In genomic region chr17:38671939-38672720, GRCh38 we compare ENCODE assay signal across 12 cellular contexts. TPM values are rescaled to one million over a fixed set of nuclear protein-coding genes. Genes with fewer than 3 reads are reported as not detected.
DNase-seq lines count a peak whose midpoint lies in the region; ATAC-seq, FAIRE-seq and TF ChIP-seq lines count a peak whose summit lies in the region.
"Had no signal": no experiment of that assay in that cellular context is flagged by ENCODE, and none has a peak within 500 bp of the region (broad histone marks: within the 10 kb centered on the region; RNA-seq: fewer than 3 reads in every experiment).

No MANE protein-coding gene starts in this region.

- H3K18ac ChIP-seq in mesendoderm (ENCODE audit: low read length), result no peak overlapping the region

- H3K4me1 ChIP-seq in CD4-positive, alpha-beta memory T cell (ENCODE audit: insufficient read depth, low read length), result peaks cover 9% of the 10 kb centered on the region
- peaks cover 16% of the 10 kb centered on the region for H3K4me1 ChIP-seq in HEK293 (ENCODE audit: control insufficient read depth, insufficient read depth, low read length)
- peaks cover 30% of the 10 kb centered on the region for H3K4me1 ChIP-seq in GM12878 (ENCODE audit: control insufficient read depth, insufficient read depth, low read length)
- H3K4me1 ChIP-seq in mesendoderm (ENCODE audit: control insufficient read depth, low read depth, low read length), result peaks cover 4% of the 10 kb centered on the region

- peak overlapping the region; percentile 46 for H3K56ac ChIP-seq in mesendoderm (ENCODE audit: low read length)

- TF ChIP-seq EP300 in GM12878 (IDR thresholded peaks at IDR 0.05; ENCODE audit: borderline replicate concordance in 1 of 2, control insufficient read depth in 1 of 2, low read depth in 2 of 2, low read length in 2 of 2), result no peak

- no peak for ATAC-seq in GM12878
- ATAC-seq in HG02852 (IDR thresholded peaks at IDR 0.05; ENCODE audit: unreplicated experiment), result no peak

- peaks cover 34 to 54% of the 10 kb centered on the region in 2 donors for H3K27me3 Mint-ChIP-seq in CD4-positive, alpha-beta memory T cell

- no peaks in the 10 kb centered on the region for H3K79me1 ChIP-seq in mesendoderm (ENCODE audit: low read length)

- no peak overlapping the region for H2BK15ac ChIP-seq in mesendoderm (replicated peaks; ENCODE audit: low read depth)

- POLR2A ChIA-PET in CD4-positive, alpha-beta memory T cell (lab: Charles Lee; ENCODE audit: partially characterized antibody), result no interaction called here
- POLR2A ChIA-PET in HEK293 (lab: Yijun Ruan, JAX), result interaction anchor here (0.5 kb wide), 1 partner anchor 63 kb away, joined by 3 read pairs; no protein-coding TSS in a partner anchor
- POLR2A ChIA-PET in GM12878 (lab: Charles Lee), result interaction anchor here (1.0 to 1.1 kb wide), 2 partner anchors 25 to 35 kb away, joined by 3 to 4 read pairs; no protein-coding TSS in a partner anchor

- no peaks in the 10 kb centered on the region for H3K9me3 ChIP-seq in CD4-positive, alpha-beta memory T cell (ENCODE audit: control insufficient read depth in 1 of 2, low read length in 2 of 2)
- H3K9me3 ChIP-seq in HEK293 (ENCODE audit: control insufficient read depth, insufficient read depth, low read depth, low read length) (no peaks in the 10 kb centered on the region), GM12878 (replicated peaks; ENCODE audit: control insufficient read depth, insufficient read depth, low read length) (no peaks in the 10 kb centered on the region)

- SMC1A ChIA-PET in GM12878 (lab: Charles Lee; ENCODE audit: uncharacterized antibody, unreplicated experiment), result interaction anchor here (0.9 to 1.6 kb wide), 6 partner anchors 10 to 323 kb away, joined by 3 to 5 read pairs (median 4); no protein-coding TSS in a partner anchor

- TF ChIP-seq RAD21 in GM12878 (IDR thresholded peaks at IDR 0.05; ENCODE audit: insufficient read depth, low read depth, low read length), result no peak

- in situ Hi-C loops in GM12878 (cut with MboI), result no loop called here

- H3K4me3 Mint-ChIP-seq in CD4-positive, alpha-beta memory T cell, result peak overlapping the region in 5 of 8 donors; percentile 1 to 67 (median 52)

- no peak overlapping the region for H3K27ac ChIP-seq in CD4-positive, alpha-beta memory T cell (ENCODE audit: low read depth, low read length)
- H3K27ac ChIP-seq in HEK293 (ENCODE audit: extremely low read depth, low read depth, low read length) (no peak overlapping the region), GM12878 (ENCODE audit: control insufficient read depth, insufficient read depth) (no peak overlapping the region), mesendoderm (ENCODE audit: low read depth, low read length) (no peak overlapping the region)

- 85% methylated on average over 12 of the region's 12 CpGs for WGBS in GM12878 (ENCODE audit: insufficient coverage, insufficient replicate concordance, low lambda C conversion rate, missing lambda C conversion rate)
- no CpG with 5 or more reads among the region's 12 CpGs for WGBS in mesendoderm (ENCODE audit: extremely low coverage, insufficient coverage, low lambda C conversion rate)

- H3K9ac ChIP-seq in GM12878 (ENCODE audit: control insufficient read depth, insufficient read depth, low read length) (no peak overlapping the region), mesendoderm (ENCODE audit: low read length) (peak overlapping the region; percentile 31)

- peak overlapping the region; percentile 38; the same call in 1 of the 2 replicates for H3K4me2 ChIP-seq in GM12878 (ENCODE audit: control insufficient read depth, insufficient read depth)
- peak overlapping the region; percentile 42 for H3K4me2 ChIP-seq in mesendoderm (ENCODE audit: low read length)

- intact Hi-C loops in CD4-positive, alpha-beta memory T cell (cut with micrococcal nuclease), result no loop called here
- intact Hi-C loops in GM12878 (cut with micrococcal nuclease; ENCODE audit: unreplicated experiment), result loop anchor here (10.0 kb wide), 3 partner anchors 133 to 317 kb away; partner anchors contain the start of gene SOCS7

- H3K79me2 ChIP-seq in GM12878 (ENCODE audit: control insufficient read depth, insufficient read depth, low read length) (peaks cover 2% of the 10 kb centered on the region; the same call in 1 of the 2 replicates), mesendoderm (ENCODE audit: control insufficient read depth, insufficient read depth, low read length) (no peaks in the 10 kb centered on the region)

- H2AFZ ChIP-seq in GM12878 (ENCODE audit: control insufficient read depth, low read depth, low read length), result no peak overlapping the region

- H3K4me3 ChIP-seq in CD4-positive, alpha-beta memory T cell (ENCODE audit: low read length in 2 of 2), result no peak overlapping the region
- H3K4me3 ChIP-seq in HEK293 (ENCODE audit: low read depth, low read length), result no peak overlapping the region
- H3K4me3 ChIP-seq in GM12878, result no peak overlapping the region
- H3K4me3 ChIP-seq in mesendoderm (ENCODE audit: low read length), result no peak overlapping the region

- H4K20me1 ChIP-seq in GM12878 (ENCODE audit: control insufficient read depth, insufficient read depth), result peaks cover 4% of the 10 kb centered on the region; the same call in 1 of the 2 replicates

- no peak overlapping the region for H2BK5ac ChIP-seq in mesendoderm (ENCODE audit: low read length)

- no peaks in the 10 kb centered on the region for H3K9me3 Mint-ChIP-seq in CD4-positive, alpha-beta memory T cell

- H2AK5ac ChIP-seq in mesendoderm (ENCODE audit: low read length), result no peak overlapping the region

- no peak for DNase-seq in CD4-positive, alpha-beta memory T cell
- DNase-seq in GM12878 (ENCODE audit: low read depth, low spot score), result no peak
- peak; percentile 63 for DNase-seq in mesendoderm
- no peak for DNase-seq in amniotic stem cell (lab: John Stamatoyannopoulos, UW)
- DNase-seq in SKM-1 treated with dmso at 0.1 percent for 144 hours (lab: John Stamatoyannopoulos, UW; ENCODE audit: unreplicated experiment), result no peak
- DNase-seq in NCI-H2227 treated with DMSO at 0.1 percent for 48 hours (lab: John Stamatoyannopoulos, UW), result no peak
- DNase-seq: hippocampal formation, NCI-H2171 treated with DMSO at 0.1 percent for 48 hours had no signal

- H3K27ac Mint-ChIP-seq in CD4-positive, alpha-beta memory T cell, result peak overlapping the region in 1 of 7 donors; percentile 5

- no peak overlapping the region for H3K23ac ChIP-seq in mesendoderm (ENCODE audit: low read length)

- peaks cover 24% of the 10 kb centered on the region for H3K27me3 ChIP-seq in CD4-positive, alpha-beta memory T cell (ENCODE audit: insufficient read depth, low read length)
- peaks cover 11 to 15% of the 10 kb centered on the region in 2 experiments; a peak in 3 of 4 replicates for H3K27me3 ChIP-seq in GM12878 (replicated peaks in 1 of 2; ENCODE audit: control insufficient read depth in 2 of 2, insufficient read depth in 2 of 2, low read length in 1 of 2)
- peaks cover 47% of the 10 kb centered on the region for H3K27me3 ChIP-seq in mesendoderm (ENCODE audit: insufficient read depth, low read length, poor library complexity)

- no peaks in the 10 kb centered on the region for H3K36me3 ChIP-seq in CD4-positive, alpha-beta memory T cell (ENCODE audit: insufficient read depth, low read length)
- H3K36me3 ChIP-seq in HEK293 (ENCODE audit: control insufficient read depth in 2 of 2, insufficient read depth in 1 of 2, low read length in 2 of 2) (no peaks in the 10 kb centered on the region), GM12878 (ENCODE audit: control insufficient read depth in 2 of 2, insufficient read depth in 2 of 2, low read length in 1 of 2) (no peaks in the 10 kb centered on the region), mesendoderm (ENCODE audit: control insufficient read depth, insufficient read depth, low read length) (no peaks in the 10 kb centered on the region)

- RAD21 ChIA-PET in GM12878 (lab: Charles Lee; ENCODE audit: unreplicated experiment), result interaction anchor here (0.9 to 2.4 kb wide), 7 partner anchors 9 to 114 kb away, joined by 3 to 11 read pairs (median 4); no protein-coding TSS in a partner anchor

- H2BK120ac ChIP-seq in mesendoderm (ENCODE audit: low read depth, low read length), result no peak overlapping the region

- FAIRE-seq in GM12878 (lab: Jason Lieb, UNC), result no peak
- FAIRE-seq: D721Med, endometrium had no signal

- H3K4ac ChIP-seq in mesendoderm (ENCODE audit: low read depth, low read length), result no peak overlapping the region

- TF ChIP-seq CTCF in HEK293 (tag by site-specific recombination; IDR thresholded peaks at IDR 0.05) (no peak; the same call in 1 of the 2 replicates), GM12878 (IDR thresholded peaks at IDR 0.05 in 2 of 3, conservative IDR thresholded peaks at IDR 0.05 in 1 of 3; ENCODE audit: control insufficient read depth in 2 of 3, extremely low read depth in 1 of 3, insufficient read depth in 1 of 3, low read depth in 3 of 3, low read length in 3 of 3) (no peak; a peak in 1 of 6 replicates)

- H3K36me3 Mint-ChIP-seq in CD4-positive, alpha-beta memory T cell, result no peaks in the 10 kb centered on the region

- CTCF ChIA-PET in CD4-positive, alpha-beta memory T cell (lab: Charles Lee; ENCODE audit: partially characterized antibody), result interaction anchor here (1.2 to 1.6 kb wide), 2 partner anchors 9 to 114 kb away, joined by 5 read pairs; no protein-coding TSS in a partner anchor
- CTCF ChIA-PET in HEK293 (lab: Yijun Ruan, JAX) (interaction anchor here (0.5 to 11.9 kb wide), 6 partner anchors 9 to 797 kb away, joined by 3 to 128 read pairs (median 4); no protein-coding TSS in a partner anchor), GM12878 (lab: Yijun Ruan, JAX) (interaction anchor here (1.1 to 14.9 kb wide), 4 partner anchors 29 to 116 kb away, joined by 5 to 492 read pairs (median 46); no protein-coding TSS in a partner anchor)

- no TSS peak for BruUV-seq in GM12878 (replicated peaks; lab: Mats Ljungman, UMichigan)

- no peak overlapping the region for H4K5ac ChIP-seq in mesendoderm (ENCODE audit: low read length)

- H3K4me1 Mint-ChIP-seq in CD4-positive, alpha-beta memory T cell, result peaks cover 5 to 28% (median 11%) of the 10 kb centered on the region in 4 donors

- H4K8ac ChIP-seq in mesendoderm (ENCODE audit: low read depth, low read length), result no peak overlapping the region

- TF ChIP-seq POLR2A in GM12878 (IDR thresholded peaks at IDR 0.05; ENCODE audit: low read depth, low read length), result no peak

RNA-seq across cellular contexts. Expression of gene EPOP, which starts 2.6 kb away (rescaled TPM):
- total RNA-seq in CD4-positive, alpha-beta memory T cell, result under 1 TPM; 0.09 to 0.25 TPM
- not detected for polyA plus RNA-seq in CD4-positive, alpha-beta memory T cell
- total RNA-seq in GM12878 (2013; cell fraction: nucleolus; rRNA removed), result 2.3 and 2.9 TPM in 2 replicates
- total RNA-seq in GM12878 (2014; rRNA removed) (4.8 and 5.0 TPM in 2 replicates), GM12878 (2014; rRNA removed; fragmentation: Illumina TruSeq; extraction: Trizol) (3.3 and 3.6 TPM in 2 replicates), GM12878 (2021) (9.0 and 9.7 TPM in 2 replicates)
- 1.6 TPM for polyA plus RNA-seq in GM12878 (2011; ENCODE audit: low read depth)
- polyA plus RNA-seq in GM12878 (2011; rRNA removed) (7.7 and 8.2 TPM in 2 replicates), GM12878 (2014; fragmentation: Illumina TruSeq; extraction: Trizol) (3.9 and 4.0 TPM in 2 replicates), GM12878 (2014; fragmentation: Nextera tagmentation; extraction: Ambion mirVana) (1 to 10 TPM in 1 of 2 experiments, under 1 TPM in 1; 0.53 to 1.4 TPM), GM12878 (2014; rRNA removed) (5.9 and 6.3 TPM in 2 replicates), GM12878 (2016; fragmentation: Nextera tagmentation; extraction: Ambion mirVana) (1 to 10 TPM; 1.6 to 2.2 TPM)
- 8.4 and 11.0 TPM in 2 replicates for polyA plus RNA-seq in GM12878 (2011; cell fraction: cytosol; rRNA removed)
- 6.4 and 8.4 TPM in 2 replicates for polyA plus RNA-seq in GM12878 (2011; cell fraction: nucleus; rRNA removed)
- 5.3 and 5.8 TPM in 2 replicates for polyA plus RNA-seq in GM12878 (2012)
- 5.6 and 8.5 TPM in 2 replicates for polyA minus RNA-seq in GM12878 (2011; rRNA and poly(A)+ RNA removed)
- 5.2 and 7.2 TPM in 2 replicates for polyA minus RNA-seq in GM12878 (2011; cell fraction: cytosol; rRNA and poly(A)+ RNA removed)
- 3.0 and 4.8 TPM in 2 replicates for polyA minus RNA-seq in GM12878 (2011; cell fraction: nucleus; rRNA and poly(A)+ RNA removed)
- 1.3 TPM for polyA plus RNA-seq in mesendoderm (2013, experiment 1 of 2)
- polyA plus RNA-seq in mesendoderm (2013, experiment 2 of 2), result 1.3 TPM

RNA-seq across cellular contexts. Expression of gene MLLT6, which starts 32.9 kb away (rescaled TPM):
- 100 to 1,000 TPM; 493 to 505 TPM for total RNA-seq in CD4-positive, alpha-beta memory T cell
- polyA plus RNA-seq in CD4-positive, alpha-beta memory T cell, result 10 to 100 TPM in 1 of 2 donors, 1 to 10 TPM in 1; 3.0 to 14.1 TPM
- total RNA-seq in GM12878 (2013; cell fraction: nucleolus; rRNA removed), result 281 and 323 TPM in 2 replicates
- total RNA-seq in GM12878 (2014; rRNA removed) (44.2 and 46.0 TPM in 2 replicates), GM12878 (2014; rRNA removed; fragmentation: Illumina TruSeq; extraction: Trizol) (29.0 and 31.2 TPM in 2 replicates), GM12878 (2021) (89.0 and 105 TPM in 2 replicates)
- 26.0 TPM for polyA plus RNA-seq in GM12878 (2011; ENCODE audit: low read depth)
- polyA plus RNA-seq in GM12878 (2011; rRNA removed) (33.8 and 47.5 TPM in 2 replicates), GM12878 (2014; fragmentation: Illumina TruSeq; extraction: Trizol) (35.2 and 43.6 TPM in 2 replicates), GM12878 (2014; fragmentation: Nextera tagmentation; extraction: Ambion mirVana) (1 to 10 TPM; 4.8 to 4.9 TPM), GM12878 (2014; rRNA removed) (75.7 and 82.4 TPM in 2 replicates), GM12878 (2016; fragmentation: Nextera tagmentation; extraction: Ambion mirVana) (1 to 10 TPM; 7.2 to 8.2 TPM)
- 31.7 and 44.9 TPM in 2 replicates for polyA plus RNA-seq in GM12878 (2011; cell fraction: cytosol; rRNA removed)
- 244 and 265 TPM in 2 replicates for polyA plus RNA-seq in GM12878 (2011; cell fraction: nucleus; rRNA removed)
- polyA plus RNA-seq in GM12878 (2012), result 55.5 and 60.9 TPM in 2 replicates
- polyA minus RNA-seq in GM12878 (2011; rRNA and poly(A)+ RNA removed), result 59.4 and 104 TPM in 2 replicates
- polyA minus RNA-seq in GM12878 (2011; cell fraction: cytosol; rRNA and poly(A)+ RNA removed), result 30.6 and 31.9 TPM in 2 replicates
- polyA minus RNA-seq in GM12878 (2011; cell fraction: nucleus; rRNA and poly(A)+ RNA removed), result 72.8 and 128 TPM in 2 replicates
- 5.4 TPM for polyA plus RNA-seq in mesendoderm (2013, experiment 1 of 2)
- 5.4 TPM for polyA plus RNA-seq in mesendoderm (2013, experiment 2 of 2)

RNA-seq across cellular contexts. Expression of gene CISD3, which starts 58.0 kb away (rescaled TPM):
- total RNA-seq in CD4-positive, alpha-beta memory T cell, result 10 to 100 TPM; 12.5 to 13.5 TPM
- polyA plus RNA-seq in CD4-positive, alpha-beta memory T cell, result 10 to 100 TPM; 55.3 to 57.6 TPM
- 1.1 and 2.4 TPM in 2 replicates for total RNA-seq in GM12878 (2013; cell fraction: nucleolus; rRNA removed)
- total RNA-seq in GM12878 (2014; rRNA removed), result 6.7 and 9.0 TPM in 2 replicates
- 4.3 and 7.3 TPM in 2 replicates for total RNA-seq in GM12878 (2014; rRNA removed; fragmentation: Illumina TruSeq; extraction: Trizol)
- 25.4 and 28.5 TPM in 2 replicates for total RNA-seq in GM12878 (2021)
- polyA plus RNA-seq in GM12878 (2011; ENCODE audit: low read depth), result 2.6 TPM
- 3.9 and 6.0 TPM in 2 replicates for polyA plus RNA-seq in GM12878 (2011; rRNA removed)
- polyA plus RNA-seq in GM12878 (2011; cell fraction: cytosol; rRNA removed), result 3.7 and 9.2 TPM in 2 replicates
- 3.8 and 5.0 TPM in 2 replicates for polyA plus RNA-seq in GM12878 (2011; cell fraction: nucleus; rRNA removed)
- polyA plus RNA-seq in GM12878 (2012), result 5.9 and 6.7 TPM in 2 replicates
- 2.9 and 4.3 TPM in 2 replicates for polyA plus RNA-seq in GM12878 (2014; fragmentation: Illumina TruSeq; extraction: Trizol)
- polyA plus RNA-seq in GM12878 (2014; fragmentation: Nextera tagmentation; extraction: Ambion mirVana), result 1 to 10 TPM; 2.6 to 5.3 TPM
- polyA plus RNA-seq in GM12878 (2014; rRNA removed), result 23.5 and 24.1 TPM in 2 replicates
- polyA plus RNA-seq in GM12878 (2016; fragmentation: Nextera tagmentation; extraction: Ambion mirVana), result 10 to 100 TPM; 34.1 to 38.1 TPM
- polyA minus RNA-seq in GM12878 (2011; rRNA and poly(A)+ RNA removed), result 1.0 and 2.7 TPM in 2 replicates
- polyA minus RNA-seq in GM12878 (2011; cell fraction: cytosol; rRNA and poly(A)+ RNA removed), result 0.83 and 1.1 TPM in 2 replicates
- polyA minus RNA-seq in GM12878 (2011; cell fraction: nucleus; rRNA and poly(A)+ RNA removed), result 2.2 and 2.7 TPM in 2 replicates
- 7.5 TPM for polyA plus RNA-seq in mesendoderm (2013, experiment 1 of 2)
- polyA plus RNA-seq in mesendoderm (2013, experiment 2 of 2), result 8.7 TPM
